ENCODE assay signal across 13 cellular contexts in genomic region chr10:33290286-33291052, GRCh38. TPM values are rescaled to one million over a fixed set of nuclear protein-coding genes. Genes with fewer than 3 reads are reported as not detected.
DNase-seq lines count a peak whose midpoint lies in the region; ATAC-seq and TF ChIP-seq lines count a peak whose summit lies in the region.
"Had no signal": no experiment of that assay in that cellular context is flagged by ENCODE, and none has a peak within 500 bp of the region (broad histone marks: within the 10 kb centered on the region; RNA-seq: fewer than 3 reads in every experiment).

No MANE protein-coding gene starts in this region.

- H3K4me1 ChIP-seq in GM23248 (ENCODE audit: insufficient read depth) (peaks cover 54% of the 10 kb centered on the region), SK-N-SH (ENCODE audit: control insufficient read depth in 1 of 2, insufficient read depth in 2 of 2, low read depth in 1 of 2, low read length in 1 of 2) (peaks cover 6 to 29% of the 10 kb centered on the region in 2 experiments), left ventricle myocardium inferior (peaks cover 100% of the 10 kb centered on the region)

- H3K36me3 ChIP-seq in GM23248 (ENCODE audit: low read depth) (peaks cover 18% of the 10 kb centered on the region; the same call in 1 of the 2 replicates), SK-N-SH (replicated peaks in 1 of 2; ENCODE audit: control insufficient read depth in 1 of 2, insufficient read depth in 2 of 2, low read length in 1 of 2) (peaks cover 5 to 43% of the 10 kb centered on the region in 2 experiments), left ventricle myocardium inferior (peaks cover 6% of the 10 kb centered on the region)

- H3K4me3 ChIP-seq in GM23248 = peak overlapping the region; percentile 32
- no peak overlapping the region for H3K4me3 ChIP-seq in SK-N-SH (ENCODE audit: low read depth in 2 of 2, low read length in 1 of 2)
- H3K4me3 ChIP-seq in left ventricle myocardium inferior = peak overlapping the region; percentile 7

- no peak for TF ChIP-seq RAD21 in SK-N-SH (IDR thresholded peaks at IDR 0.05; ENCODE audit: low read length)

- H3K9me2 ChIP-seq in GM23248 (ENCODE audit: insufficient read depth) (no peaks in the 10 kb centered on the region), SK-N-SH (no peaks in the 10 kb centered on the region)

- H3K27me3 ChIP-seq in GM23248 (replicated peaks; ENCODE audit: insufficient read depth) (no peaks in the 10 kb centered on the region), SK-N-SH (ENCODE audit: insufficient read depth) (no peaks in the 10 kb centered on the region), left ventricle myocardium inferior (ENCODE audit: low read depth) (no peaks in the 10 kb centered on the region)

- H3F3A ChIP-seq in GM23248 (ENCODE audit: insufficient read depth) = peaks cover 72% of the 10 kb centered on the region
- peaks cover 41% of the 10 kb centered on the region for H3F3A ChIP-seq in SK-N-SH (replicated peaks; ENCODE audit: insufficient read depth)

- no peaks in the 10 kb centered on the region for H3K9me3 ChIP-seq in GM23248 (ENCODE audit: low read depth)
- H3K9me3 ChIP-seq in SK-N-SH = no peaks in the 10 kb centered on the region
- H3K9me3 ChIP-seq in left ventricle myocardium inferior (replicated peaks) = no peaks in the 10 kb centered on the region

- TF ChIP-seq CTCF in SK-N-SH (IDR thresholded peaks at IDR 0.05) (peak; percentile 41), left ventricle myocardium inferior (IDR thresholded peaks at IDR 0.05; ENCODE audit: borderline replicate concordance) (peak; percentile 29)

- H4K20me1 ChIP-seq in GM23248 (ENCODE audit: insufficient read depth) = 0 out of 2 replicates have a peak, but pooled peaks cover under 1% of the 10 kb centered on the region
- peaks cover 85% of the 10 kb centered on the region for H4K20me1 ChIP-seq in SK-N-SH (ENCODE audit: insufficient read depth)

- intact Hi-C loops in left ventricle myocardium inferior (cut with micrococcal nuclease) = no loop called here

- TF ChIP-seq EP300 in SK-N-SH (IDR thresholded peaks at IDR 0.05; ENCODE audit: borderline replicate concordance in 1 of 2, low read depth in 1 of 2, low read length in 1 of 2) = no peak

- H3K27ac ChIP-seq in GM23248 (peak overlapping the region; percentile 98), SK-N-SH (ENCODE audit: low read depth in 2 of 2, low read length in 1 of 2) (peak overlapping the region; percentile 77 to 92; a peak in 3 of 4 replicates), left ventricle myocardium inferior (replicated peaks) (peak overlapping the region; percentile 67)

- no peaks in the 10 kb centered on the region for H3K36me3 Mint-ChIP-seq in activated naive CD4-positive, alpha-beta T cell treated with anti-CD3 and anti-CD28 coated beads, Interleukin-2, amount 50 U/mL, for 72 hours

- WGBS in GM23248 (ENCODE audit: low coverage in 1 of 2, low lambda C conversion rate in 2 of 2, missing lambda C conversion rate in 2 of 2), 2 experiments = 83 to 86% methylated on average over 13 of the region's 13 CpGs
- WGBS in SK-N-SH (ENCODE audit: low lambda C conversion rate) = 78% methylated on average over 13 of the region's 13 CpGs

- in situ Hi-C loops in GM23248 (cut with MboI) = no loop called here

- H3K4me2 ChIP-seq in GM23248 (ENCODE audit: unreplicated experiment) = peak overlapping the region; percentile 69
- H3K4me2 ChIP-seq in SK-N-SH = peak overlapping the region; percentile 26; the same call in 1 of the 2 replicates

- CTCF ChIA-PET in SK-N-SH (lab: Yijun Ruan, JAX) = interaction anchor here (0.5 to 1.0 kb wide), 3 partner anchors 9 to 953 kb away, joined by 3 read pairs; no protein-coding TSS in a partner anchor

- peaks cover 97% of the 10 kb centered on the region for H3K79me2 ChIP-seq in GM23248 (ENCODE audit: insufficient read depth)
- H3K79me2 ChIP-seq in SK-N-SH (ENCODE audit: insufficient read depth) = peaks cover 100% of the 10 kb centered on the region

- H3K9me3 Mint-ChIP-seq in activated naive CD4-positive, alpha-beta T cell treated with anti-CD3 and anti-CD28 coated beads, Interleukin-2, amount 50 U/mL, for 72 hours = no peaks in the 10 kb centered on the region

- ATAC-seq in GM21367 (IDR thresholded peaks at IDR 0.05; ENCODE audit: unreplicated experiment) = no peak
- ATAC-seq in GM21825 (IDR thresholded peaks at IDR 0.05; ENCODE audit: unreplicated experiment) = no peak
- ATAC-seq in activated naive CD4-positive, alpha-beta T cell treated with anti-CD3 and anti-CD28 coated beads, Interleukin-2, amount 50 U/mL, for 72 hours = no peak

- POLR2A ChIA-PET in SK-N-SH (lab: Yijun Ruan, JAX) = no interaction called here

- H3K27ac Mint-ChIP-seq in activated naive CD4-positive, alpha-beta T cell treated with anti-CD3 and anti-CD28 coated beads, Interleukin-2, amount 50 U/mL, for 72 hours = no peak overlapping the region

- H2AFZ ChIP-seq in GM23248 = no peak overlapping the region
- no peak overlapping the region for H2AFZ ChIP-seq in SK-N-SH (ENCODE audit: low read depth)

- H3K9ac ChIP-seq in GM23248 = peak overlapping the region; percentile 80
- H3K9ac ChIP-seq in SK-N-SH = peak overlapping the region; percentile 9; the same call in 1 of the 2 replicates

- DNase-seq in GM23248 (no peak), SK-N-SH (no peak), left ventricle myocardium inferior (no peak), retina (peak; percentile 63), SW480 (ENCODE audit: low spot score) (no peak)
- no peak for DNase-seq in activated naive CD4-positive, alpha-beta T cell treated with anti-CD3 and anti-CD28 coated beads, Interleukin-2, amount 50 U/mL, for 72 hours (ENCODE audit: low spot score in 2 of 2)
- DNase-seq: activated naive CD4-positive, alpha-beta T cell treated with Interleukin-2 at 50 U/mL for 16 hours; DMS153; hippocampal formation; NCI-H1092; NCI-H524 had no signal

TF ChIP-seq in SK-N-SH, 30 proteins besides CTCF, POLR2A, EP300 and RAD21:
- TF ChIP-seq YY1 (IDR thresholded peaks at IDR 0.05; ENCODE audit: low read depth) (no peak), MAX (IDR thresholded peaks at IDR 0.05; ENCODE audit: low read depth) (no peak), JUND (IDR thresholded peaks at IDR 0.05) (no peak), RCOR1 (IDR thresholded peaks at IDR 0.05; ENCODE audit: low read length) (no peak), CHD2 (IDR thresholded peaks at IDR 0.05; ENCODE audit: low read length, partially characterized antibody) (no peak), ELF1 (IDR thresholded peaks at IDR 0.05) (no peak), NFIC (IDR thresholded peaks at IDR 0.05; ENCODE audit: borderline replicate concordance) (no peak), REST (IDR thresholded peaks at IDR 0.05; ENCODE audit: low read depth, low read length) (no peak), PBX3 (IDR thresholded peaks at IDR 0.05) (no peak)
TF ChIP-seq in SK-N-SH: peak in this region for 0.

RNA-seq across cellular contexts. Expression of gene NRP1, which starts 44.0 kb away (rescaled TPM):
- 134 and 152 TPM in 2 replicates for total RNA-seq in GM23248 (2014; rRNA removed; shearing (Covaris generic))
- polyA plus RNA-seq in GM23248 (2016; fragmentation: Nextera tagmentation; extraction: Ambion mirVana) = 175 and 184 TPM in 2 replicates
- 129 and 149 TPM in 2 replicates for polyA plus RNA-seq in SK-N-SH (2012; rRNA removed)
- polyA plus RNA-seq in SK-N-SH (2012; cell fraction: cytosol; rRNA removed) = 125 and 142 TPM in 2 replicates
- 100 and 136 TPM in 2 replicates for polyA plus RNA-seq in SK-N-SH (2012; cell fraction: nucleus; rRNA removed)
- 168 TPM for total RNA-seq in left ventricle myocardium inferior
- total RNA-seq in activated naive CD4-positive, alpha-beta T cell treated with anti-CD3 and anti-CD28 coated beads, Interleukin-2, amount 50 U/mL, for 72 hours = under 1 TPM; 0.21 to 0.30 TPM

Comparison
In these comparisons a context has a peak if more than half of its experiments do, and no peak if none do; other contexts are left out.
1. H3K4me3 ChIP-seq: peak in GM23248 (single experiment) and left ventricle myocardium inferior (single experiment); none in SK-N-SH (0 of 2).
2. RNA of gene NRP1, which starts 44.0 kb away (total RNA-seq): 168 TPM in left ventricle myocardium inferior (single experiment) and 134 to 152 TPM in GM23248; 0.21 to 0.30 TPM in activated naive CD4-positive, alpha-beta T cell treated with anti-CD3 and anti-CD28 coated beads, Interleukin-2, amount 50 U/mL, for 72 hours; every median in the first group is over 100 times any median in the second.
3. Peak in every context shown above with its lines, with median percentiles within 50 percentile points of each other: H3K27ac ChIP-seq.